ENCODE assay signal across 26 cellular contexts in the genomic region with DNA sequence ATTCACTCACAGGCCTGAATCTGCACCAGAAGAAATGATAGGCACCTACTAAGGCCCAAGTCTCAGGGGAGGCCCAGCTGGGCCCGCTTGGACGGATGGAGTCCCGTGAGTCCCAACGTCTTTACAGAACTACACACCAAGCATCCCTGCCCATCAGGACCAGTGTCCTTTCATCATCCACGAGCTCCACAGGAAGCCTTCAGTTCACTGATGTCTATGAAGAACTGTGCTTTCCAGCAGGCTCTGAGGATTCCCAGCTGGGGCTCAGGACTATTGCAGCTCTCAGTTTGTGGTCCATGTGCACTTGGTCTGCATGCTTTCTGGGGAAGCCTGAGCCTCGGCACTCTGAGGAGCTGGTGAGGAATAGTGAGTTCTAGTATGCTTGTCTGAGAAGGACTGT.
"Had no signal": no experiment of that assay in that cellular context is flagged by ENCODE, and none has a peak within 500 bp of the region (broad histone marks: within the 10 kb centered on the region; RNA-seq: fewer than 3 reads in every experiment).

No MANE protein-coding gene starts in this region.

- H3K9me3 ChIP-seq: MG63 had no signal

- ATAC-seq: activated naive CD4-positive, alpha-beta T cell treated with anti-CD3 and anti-CD28 coated beads, Interleukin-2, amount 50 U/mL, for 72 hours; activated naive CD8-positive, alpha-beta T cell treated with anti-CD3 and anti-CD28 coated beads, Interleukin-2, amount 50 U/mL, for 24 hours; activated T-cell treated with anti-CD3 and anti-CD28 coated beads, Interleukin-2, amount 50 U/mL, for 4 hours; Right ventricle myocardium inferior had no signal

- H3K9ac ChIP-seq: KMS-11 had no signal

- H3K4me2 ChIP-seq: KMS-11 had no signal

- H3K36me3 ChIP-seq: cardiac muscle cell, MG63 had no signal

- H3K4me3 ChIP-seq: cardiac muscle cell, MG63, SK-N-MC had no signal

- H3K27ac ChIP-seq: cardiac muscle cell, KMS-11, SK-N-MC, VCaP had no signal

- DNase-seq: activated CD4-positive, alpha-beta memory T cell treated with anti-CD3 and anti-CD28 coated beads for 36 hours; activated CD4-positive, alpha-beta T cell treated with anti-CD3 and anti-CD28 coated beads, Interleukin-2, amount 10 ng/mL, durations not matched to agents 7 days and 5 days; activated CD4-positive, CD25-positive, alpha-beta regulatory T cell; activated CD8-positive, alpha-beta memory T cell treated with anti-CD3 and anti-CD28 coated beads for 24 hours; activated effector memory CD4-positive, alpha-beta T cell treated with anti-CD3 and anti-CD28 coated beads, Interleukin-2, amount 50 U/mL, for 16 hours; activated naive CD4-positive, alpha-beta T cell treated with Interleukin-2 at 50 U/mL for 16 hours; activated naive CD8-positive, alpha-beta T cell treated with anti-CD3 and anti-CD28 coated beads, Interleukin-2, amount 50 U/mL, for 24 hours; activated T-cell treated with anti-CD3 and anti-CD28 coated beads, Interleukin-2, amount 50 U/mL, for 4 hours; amygdala; MG63; MV-4-11; NCI-H1092 treated with DMSO at 0.1 percent for 48 hours; NCI-H1417 treated with DMSO at 0.1 percent for 48 hours; NCI-H1694; NCI-H2029; NCI-H345; NCI-H510A; NCI-H526 treated with DMSO at 0.1 percent for 48 hours; NCI-H82; T-helper 1 cell had no signal

- H3K27me3 ChIP-seq: cardiac muscle cell, MG63 had no signal
